23 cellular contexts compared by ENCODE assay signal in genomic region chr5:123882305-123882704, GRCh38.
A peak's percentile ranks its signal among the peaks of the same experiment; 100 is the strongest.
DNase-seq lines count a peak whose midpoint lies in the region; ATAC-seq and TF ChIP-seq lines count a peak whose summit lies in the region.
"Had no signal": no experiment of that assay in that cellular context is flagged by ENCODE, and none has a peak within 500 bp of the region (broad histone marks: within the 10 kb centered on the region; RNA-seq: fewer than 3 reads in every experiment).

No MANE protein-coding gene starts in this region.

- POLR2A ChIA-PET in SK-N-SH (lab: Yijun Ruan, JAX) = interaction anchor here (1.0 kb wide), 1 partner anchor 68 kb away, joined by 3 read pairs; no protein-coding TSS in a partner anchor

- peaks cover 15% of the 10 kb centered on the region for H3K4me1 ChIP-seq in BE2C
- 0 out of 2 replicates have a peak, but pooled peaks cover 10% of the 10 kb centered on the region for H3K4me1 ChIP-seq in Karpas-422 (ENCODE audit: low read length)
- H3K4me1 ChIP-seq in SK-N-SH (ENCODE audit: control insufficient read depth in 1 of 2, insufficient read depth in 2 of 2, low read depth in 1 of 2, low read length in 1 of 2) = peaks cover 8 to 11% of the 10 kb centered on the region in 2 experiments; a peak in 3 of 4 replicates
- H3K4me1 ChIP-seq in colonic mucosa = no peaks in the 10 kb centered on the region
- H3K4me1 ChIP-seq: parathyroid adenoma, testis had no signal

- H3K9me3 ChIP-seq in BE2C = no peaks in the 10 kb centered on the region
- no peaks in the 10 kb centered on the region for H3K9me3 ChIP-seq in Karpas-422 (ENCODE audit: low read length)
- H3K9me3 ChIP-seq in SK-N-SH = no peaks in the 10 kb centered on the region
- H3K9me3 ChIP-seq in colonic mucosa = no peaks in the 10 kb centered on the region
- H3K9me3 ChIP-seq: testis had no signal

- H3K9ac ChIP-seq in Karpas-422 (ENCODE audit: low read length) = 0 out of 2 replicates have a peak overlapping the region, but pooled peaks have one; percentile 24
- no peak overlapping the region; the same call in 1 of the 2 replicates for H3K9ac ChIP-seq in SK-N-SH
- no peak overlapping the region for H3K9ac ChIP-seq in colonic mucosa (ENCODE audit: low read depth in 2 of 2, low read length in 2 of 2)
- H3K9ac ChIP-seq: parathyroid adenoma had no signal

- H3K36me3 ChIP-seq in BE2C (no peaks in the 10 kb centered on the region), Karpas-422 (ENCODE audit: insufficient read depth, low read length) (no peaks in the 10 kb centered on the region), SK-N-SH (replicated peaks in 1 of 2; ENCODE audit: control insufficient read depth in 1 of 2, insufficient read depth in 2 of 2, low read length in 1 of 2) (no peaks in the 10 kb centered on the region), colonic mucosa (no peaks in the 10 kb centered on the region)

- ATAC-seq in HG03039 (IDR thresholded peaks at IDR 0.05; ENCODE audit: unreplicated experiment) = no peak
- ATAC-seq: activated T-cell treated with anti-CD3 and anti-CD28 coated beads, Interleukin-2, amount 50 U/mL, for 72 hours; sciatic nerve had no signal

- TF ChIP-seq CTCF in BE2C (IDR thresholded peaks at IDR 0.05; ENCODE audit: low read depth, low read length) = no peak
- TF ChIP-seq CTCF in SK-N-SH (IDR thresholded peaks at IDR 0.05) = no peak
- no peak for TF ChIP-seq CTCF in colonic mucosa (IDR thresholded peaks at IDR 0.05)

- H3K4me2 ChIP-seq in Karpas-422 (ENCODE audit: low read depth, low read length, poor library complexity, severe bottlenecking) (peak overlapping the region; percentile 53), SK-N-SH (peak overlapping the region; percentile 70)

- no peaks in the 10 kb centered on the region for H3F3A ChIP-seq in SK-N-SH (replicated peaks; ENCODE audit: insufficient read depth)

- DNase-seq in BE2C (no peak), Karpas-422 (no peak), SK-N-SH (no peak), left kidney (ENCODE audit: low read depth, low spot score) (peak; percentile 5), NCI-H2081 (lab: John Stamatoyannopoulos, UW) (no peak), NCI-H2196 treated with DMSO at 0.1 percent for 48 hours (lab: John Stamatoyannopoulos, UW; ENCODE audit: unreplicated experiment) (no peak), colonic mucosa (no peak)
- DNase-seq: activated CD4-positive, alpha-beta T cell treated with anti-CD3 and anti-CD28 coated beads, Interleukin-2, amount 10 ng/mL, durations not matched to agents 7 days and 5 days; activated naive CD4-positive, alpha-beta T cell; activated T-cell treated with anti-CD3 and anti-CD28 coated beads, Interleukin-2, amount 50 U/mL, for 72 hours; CD4-positive, alpha-beta T cell; effector CD8-positive, alpha-beta T cell; erythroblast; head of caudate nucleus; NCI-H1048; NCI-H2029; PC-9; stimulated activated CD4-positive, alpha-beta T cell treated with anti-CD3 and anti-CD28 coated beads, Interleukin-15, amount 100 ng/mL, for 24 hours; stimulated activated naive CD4-positive, alpha-beta T cell; testis had no signal

- WGBS in SK-N-SH (ENCODE audit: low lambda C conversion rate) = 79% methylated on average over 2 of the region's 2 CpGs

- H3K4me3 ChIP-seq in BE2C (ENCODE audit: low read depth, low read length) = peak overlapping the region; percentile 44
- no peak overlapping the region for H3K4me3 ChIP-seq in Karpas-422 (ENCODE audit: low read length)
- H3K4me3 ChIP-seq in SK-N-SH (ENCODE audit: low read depth in 2 of 2, low read length in 1 of 2) = no peak overlapping the region
- no peak overlapping the region for H3K4me3 ChIP-seq in colonic mucosa
- H3K4me3 ChIP-seq: PC-9, testis had no signal

- H3K27ac ChIP-seq in Karpas-422 (ENCODE audit: low read length) (no peak overlapping the region), SK-N-SH (ENCODE audit: low read depth in 2 of 2, low read length in 1 of 2) (peak overlapping the region in 1 of 2 experiments; percentile 62; a peak in 1 of 4 replicates), colonic mucosa (no peak overlapping the region)
- H3K27ac ChIP-seq: parathyroid adenoma, PC-9, testis had no signal

- H4K20me1 ChIP-seq in Karpas-422 (ENCODE audit: insufficient read depth, low read depth, low read length) (no peaks in the 10 kb centered on the region), SK-N-SH (ENCODE audit: insufficient read depth) (no peaks in the 10 kb centered on the region)

- TF ChIP-seq EP300 in SK-N-SH (IDR thresholded peaks at IDR 0.05; ENCODE audit: borderline replicate concordance in 1 of 2, low read depth in 1 of 2, low read length in 1 of 2) = no peak

- no peaks in the 10 kb centered on the region for H3K27me3 ChIP-seq in BE2C
- no peaks in the 10 kb centered on the region for H3K27me3 ChIP-seq in Karpas-422 (ENCODE audit: low read length)
- H3K27me3 ChIP-seq in SK-N-SH (ENCODE audit: insufficient read depth) = no peaks in the 10 kb centered on the region
- no peaks in the 10 kb centered on the region for H3K27me3 ChIP-seq in colonic mucosa
- H3K27me3 ChIP-seq: testis had no signal

- H2AFZ ChIP-seq in Karpas-422 (ENCODE audit: low read length) (no peak overlapping the region), SK-N-SH (ENCODE audit: low read depth) (peak overlapping the region; percentile 73; the same call in 1 of the 2 replicates)
- H2AFZ ChIP-seq: PC-9 had no signal

- TF ChIP-seq RAD21 in SK-N-SH (IDR thresholded peaks at IDR 0.05; ENCODE audit: low read length) = no peak

- no peaks in the 10 kb centered on the region for H3K79me2 ChIP-seq in Karpas-422 (ENCODE audit: low read length)
- no peaks in the 10 kb centered on the region for H3K79me2 ChIP-seq in SK-N-SH (ENCODE audit: insufficient read depth)
- H3K79me2 ChIP-seq: parathyroid adenoma had no signal

- H3K9me2 ChIP-seq in Karpas-422 (replicated peaks; ENCODE audit: insufficient read depth, low read length) (no peaks in the 10 kb centered on the region), SK-N-SH (no peaks in the 10 kb centered on the region)

- intact Hi-C loops in colonic mucosa (cut with DNase I) = no loop called here

- CTCF ChIA-PET in SK-N-SH (lab: Yijun Ruan, JAX) = interaction anchor here (0.9 to 1.2 kb wide), 3 partner anchors 8 to 209 kb away, joined by 3 read pairs; no protein-coding TSS in a partner anchor

TF ChIP-seq in SK-N-SH, 30 proteins besides CTCF, POLR2A, EP300 and RAD21:
- TF ChIP-seq NFIC (IDR thresholded peaks at IDR 0.05; ENCODE audit: borderline replicate concordance) = no peak
- no peak for TF ChIP-seq PBX3 (IDR thresholded peaks at IDR 0.05)
